In the genomic region with DNA sequence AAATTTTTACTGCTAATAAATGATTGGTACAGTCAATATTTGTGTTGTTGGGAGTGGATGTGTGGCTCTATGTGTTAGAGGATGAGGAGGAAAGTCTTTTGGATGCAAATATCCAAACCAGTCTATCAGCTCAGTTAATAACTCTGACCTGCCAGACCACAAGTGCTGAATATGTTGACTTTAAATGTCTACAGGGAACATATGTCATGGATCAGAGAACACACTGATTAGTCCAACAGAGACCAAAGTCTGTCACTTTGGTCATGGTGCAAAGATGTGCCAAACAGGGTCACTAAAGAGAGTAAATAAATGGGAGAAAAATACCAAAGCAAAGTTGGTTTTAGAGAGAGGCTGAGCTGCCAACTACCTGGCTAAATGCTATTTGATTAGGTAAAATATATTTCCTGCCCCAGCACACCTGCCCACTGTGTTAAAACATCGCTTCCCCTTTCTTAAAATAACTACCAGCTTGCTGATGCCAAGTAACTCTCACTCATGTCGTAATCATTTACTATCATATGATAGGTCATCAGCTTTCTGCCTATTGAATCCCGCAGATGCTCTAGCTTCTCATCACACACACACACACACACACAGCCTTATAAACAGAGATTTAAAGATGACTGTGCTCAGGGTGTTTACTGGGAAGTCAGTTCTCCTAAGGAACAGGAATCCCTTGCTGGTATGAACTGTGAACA, we compare ENCODE assay signal across 1 cellular context.
TF ChIP-seq lines count a peak whose summit lies in the region.

No MANE protein-coding gene starts in this region.

TF ChIP-seq in WTC11, 78 proteins besides CTCF, POLR2A, EP300 and RAD21 (continued from another document):
- TF ChIP-seq, protein P1, sequence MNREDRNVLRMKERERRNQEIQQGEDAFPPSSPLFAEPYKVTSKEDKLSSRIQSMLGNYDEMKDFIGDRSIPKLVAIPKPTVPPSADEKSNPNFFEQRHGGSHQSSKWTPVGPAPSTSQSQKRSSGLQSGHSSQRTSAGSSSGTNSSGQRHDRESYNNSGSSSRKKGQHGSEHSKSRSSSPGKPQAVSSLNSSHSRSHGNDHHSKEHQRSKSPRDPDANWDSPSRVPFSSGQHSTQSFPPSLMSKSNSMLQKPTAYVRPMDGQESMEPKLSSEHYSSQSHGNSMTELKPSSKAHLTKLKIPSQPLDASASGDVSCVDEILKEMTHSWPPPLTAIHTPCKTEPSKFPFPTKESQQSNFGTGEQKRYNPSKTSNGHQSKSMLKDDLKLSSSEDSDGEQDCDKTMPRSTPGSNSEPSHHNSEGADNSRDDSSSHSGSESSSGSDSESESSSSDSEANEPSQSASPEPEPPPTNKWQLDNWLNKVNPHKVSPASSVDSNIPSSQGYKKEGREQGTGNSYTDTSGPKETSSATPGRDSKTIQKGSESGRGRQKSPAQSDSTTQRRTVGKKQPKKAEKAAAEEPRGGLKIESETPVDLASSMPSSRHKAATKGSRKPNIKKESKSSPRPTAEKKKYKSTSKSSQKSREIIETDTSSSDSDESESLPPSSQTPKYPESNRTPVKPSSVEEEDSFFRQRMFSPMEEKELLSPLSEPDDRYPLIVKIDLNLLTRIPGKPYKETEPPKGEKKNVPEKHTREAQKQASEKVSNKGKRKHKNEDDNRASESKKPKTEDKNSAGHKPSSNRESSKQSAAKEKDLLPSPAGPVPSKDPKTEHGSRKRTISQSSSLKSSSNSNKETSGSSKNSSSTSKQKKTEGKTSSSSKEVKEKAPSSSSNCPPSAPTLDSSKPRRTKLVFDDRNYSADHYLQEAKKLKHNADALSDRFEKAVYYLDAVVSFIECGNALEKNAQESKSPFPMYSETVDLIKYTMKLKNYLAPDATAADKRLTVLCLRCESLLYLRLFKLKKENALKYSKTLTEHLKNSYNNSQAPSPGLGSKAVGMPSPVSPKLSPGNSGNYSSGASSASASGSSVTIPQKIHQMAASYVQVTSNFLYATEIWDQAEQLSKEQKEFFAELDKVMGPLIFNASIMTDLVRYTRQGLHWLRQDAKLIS (CRISPR knock-in tag; IDR thresholded peaks at IDR 0.05; ENCODE audit: borderline replicate concordance), result no peak
- TF ChIP-seq, protein P2, sequence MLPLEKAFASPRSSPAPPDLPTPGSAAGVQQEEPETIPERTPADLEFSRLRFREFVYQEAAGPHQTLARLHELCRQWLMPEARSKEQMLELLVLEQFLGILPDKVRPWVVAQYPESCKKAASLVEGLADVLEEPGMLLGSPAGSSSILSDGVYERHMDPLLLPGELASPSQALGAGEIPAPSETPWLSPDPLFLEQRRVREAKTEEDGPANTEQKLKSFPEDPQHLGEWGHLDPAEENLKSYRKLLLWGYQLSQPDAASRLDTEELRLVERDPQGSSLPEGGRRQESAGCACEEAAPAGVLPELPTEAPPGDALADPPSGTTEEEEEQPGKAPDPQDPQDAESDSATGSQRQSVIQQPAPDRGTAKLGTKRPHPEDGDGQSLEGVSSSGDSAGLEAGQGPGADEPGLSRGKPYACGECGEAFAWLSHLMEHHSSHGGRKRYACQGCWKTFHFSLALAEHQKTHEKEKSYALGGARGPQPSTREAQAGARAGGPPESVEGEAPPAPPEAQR (CRISPR knock-in tag; IDR thresholded peaks at IDR 0.05), result no peak
- TF ChIP-seq, protein P3, sequence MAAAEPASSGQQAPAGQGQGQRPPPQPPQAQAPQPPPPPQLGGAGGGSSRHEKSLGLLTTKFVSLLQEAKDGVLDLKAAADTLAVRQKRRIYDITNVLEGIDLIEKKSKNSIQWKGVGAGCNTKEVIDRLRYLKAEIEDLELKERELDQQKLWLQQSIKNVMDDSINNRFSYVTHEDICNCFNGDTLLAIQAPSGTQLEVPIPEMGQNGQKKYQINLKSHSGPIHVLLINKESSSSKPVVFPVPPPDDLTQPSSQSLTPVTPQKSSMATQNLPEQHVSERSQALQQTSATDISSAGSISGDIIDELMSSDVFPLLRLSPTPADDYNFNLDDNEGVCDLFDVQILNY (CRISPR knock-in tag; IDR thresholded peaks at IDR 0.05), result no peak
TF ChIP-seq in WTC11: peak in this region for 0.
